Comparison of ENCODE assay signal across 8 cellular contexts in the genomic region with DNA sequence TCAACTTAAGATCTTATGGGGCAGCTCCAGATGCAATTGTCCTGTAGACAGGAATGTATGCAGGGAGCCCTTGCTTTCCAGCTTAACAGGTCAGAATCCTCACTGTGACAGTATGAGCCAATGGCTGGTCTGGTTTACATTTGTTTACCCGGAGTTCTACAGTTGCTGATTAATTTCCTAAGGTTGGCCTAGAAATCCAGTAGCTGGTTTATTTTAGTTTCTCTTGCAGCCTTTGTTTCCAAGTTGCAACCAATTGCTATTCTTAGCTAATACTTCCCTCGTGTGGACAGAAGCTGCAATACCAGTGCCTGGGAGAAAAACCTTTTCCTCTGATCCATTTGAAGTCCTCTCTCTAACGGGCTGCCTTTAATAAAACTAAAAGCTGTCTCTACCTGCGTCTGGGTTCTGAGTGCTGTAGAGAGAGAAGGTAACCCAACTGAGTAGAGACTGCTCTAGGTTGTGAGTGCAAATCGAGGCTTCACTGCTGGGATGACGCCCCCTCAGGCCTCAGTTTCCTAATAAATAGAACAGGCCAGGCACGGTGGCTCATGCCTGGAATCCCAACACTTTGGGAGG. TPM values are rescaled to one million over a fixed set of nuclear protein-coding genes. Genes with fewer than 3 reads are reported as not detected.
A peak's percentile ranks its signal among the peaks of the same experiment; 100 is the strongest.
DNase-seq lines count a peak whose midpoint lies in the region; TF ChIP-seq lines count a peak whose summit lies in the region.
"Had no signal": no experiment of that assay in that cellular context is flagged by ENCODE, and none has a peak within 500 bp of the region (broad histone marks: within the 10 kb centered on the region; RNA-seq: fewer than 3 reads in every experiment).

No MANE protein-coding gene starts in this region.

- peak; percentile 26 for DNase-seq in GDM1 (lab: John Stamatoyannopoulos, UW)
- DNase-seq in ascending aorta (ENCODE audit: low spot score in 2 of 2): no peak
- peak; percentile 75 for DNase-seq in hepatic stellate cell (ENCODE audit: low spot score)
- peak; percentile 20 for DNase-seq in skeletal muscle cell (ENCODE audit: low read depth)
- no peak for DNase-seq in immature natural killer cell

- no peak overlapping the region for H3K4me3 ChIP-seq in KMS-11 (IDR thresholded peaks at IDR 0.05; ENCODE audit: insufficient read depth, low read depth, low read length)
- no peak overlapping the region for H3K4me3 ChIP-seq in OCI-LY3 (ENCODE audit: low read length)
- H3K4me3 ChIP-seq in ascending aorta: no peak overlapping the region
- H3K4me3 ChIP-seq in skeletal muscle cell (ENCODE audit: low read depth, low read length): no peak overlapping the region

- H4K20me1 ChIP-seq in KMS-11 (ENCODE audit: insufficient read depth) (no peaks in the 10 kb centered on the region), OCI-LY3 (ENCODE audit: insufficient read depth, low read length) (no peaks in the 10 kb centered on the region)

- H3K36me3 ChIP-seq in KMS-11 (ENCODE audit: insufficient read depth) (no peaks in the 10 kb centered on the region), OCI-LY3 (replicated peaks; ENCODE audit: low read depth, low read length) (no peaks in the 10 kb centered on the region), ascending aorta (no peaks in the 10 kb centered on the region)

- TF ChIP-seq CTCF in KMS-11 (conservative IDR thresholded peaks at IDR 0.05; ENCODE audit: low read depth, low read length) (peak; percentile 83), OCI-LY3 (IDR thresholded peaks at IDR 0.05; ENCODE audit: low read depth, low read length) (peak; percentile 99), ascending aorta (IDR thresholded peaks at IDR 0.05) (peak; percentile 30 to 52 (median 35))

- H3K4me2 ChIP-seq in KMS-11 (peak overlapping the region; percentile 29; the same call in 1 of the 2 replicates), OCI-LY3 (ENCODE audit: low read length) (no peak overlapping the region)

- no peaks in the 10 kb centered on the region for H3K9me3 ChIP-seq in OCI-LY3 (ENCODE audit: insufficient read depth, low read length)
- no peaks in the 10 kb centered on the region for H3K9me3 ChIP-seq in ascending aorta

- H3K4me3 Mint-ChIP-seq in immature natural killer cell: no peak overlapping the region
- H3K4me3 Mint-ChIP-seq: stimulated activated naive CD8-positive, alpha-beta T cell treated with anti-CD3 and anti-CD28 coated beads, Interleukin-15, Interleukin-2, amounts not matched to agents 100 ng/mL and 50 ng/mL, for 24 hours had no signal

- H3K79me2 ChIP-seq in KMS-11 (ENCODE audit: insufficient read depth, low read depth) (no peaks in the 10 kb centered on the region), OCI-LY3 (ENCODE audit: low read length) (no peaks in the 10 kb centered on the region)

- H3K27ac ChIP-seq in KMS-11: no peak overlapping the region
- H3K27ac ChIP-seq in OCI-LY3 (ENCODE audit: low read length): no peak overlapping the region
- no peak overlapping the region for H3K27ac ChIP-seq in ascending aorta

- no peak overlapping the region for H3K27ac Mint-ChIP-seq in immature natural killer cell
- H3K27ac Mint-ChIP-seq: stimulated activated naive CD8-positive, alpha-beta T cell treated with anti-CD3 and anti-CD28 coated beads, Interleukin-15, Interleukin-2, amounts not matched to agents 100 ng/mL and 50 ng/mL, for 24 hours had no signal

- no peaks in the 10 kb centered on the region for H3K27me3 ChIP-seq in KMS-11 (ENCODE audit: insufficient read depth, low read depth)
- H3K27me3 ChIP-seq in OCI-LY3 (ENCODE audit: low read depth, low read length): peaks cover 8% of the 10 kb centered on the region; the same call in 1 of the 2 replicates
- no peaks in the 10 kb centered on the region for H3K27me3 ChIP-seq in ascending aorta

- H3K4me1 ChIP-seq in KMS-11 (ENCODE audit: low read depth, poor library complexity, severe bottlenecking): peaks cover 11% of the 10 kb centered on the region
- H3K4me1 ChIP-seq in OCI-LY3 (ENCODE audit: low read length): peaks cover 19% of the 10 kb centered on the region
- no peaks in the 10 kb centered on the region for H3K4me1 ChIP-seq in ascending aorta

- H3K9ac ChIP-seq in KMS-11: no peak overlapping the region
- no peak overlapping the region for H3K9ac ChIP-seq in OCI-LY3 (ENCODE audit: low read length)

- H3K27me3 Mint-ChIP-seq in immature natural killer cell (ENCODE audit: low read depth in 3 of 3): peaks cover 0 to 2% (median 0%) of the 10 kb centered on the region in 3 donors
- H3K27me3 Mint-ChIP-seq: stimulated activated naive CD8-positive, alpha-beta T cell treated with anti-CD3 and anti-CD28 coated beads, Interleukin-15, Interleukin-2, amounts not matched to agents 100 ng/mL and 50 ng/mL, for 24 hours had no signal

- peak overlapping the region; percentile 52 for H2AFZ ChIP-seq in KMS-11 (ENCODE audit: low read depth)
- H2AFZ ChIP-seq in OCI-LY3 (ENCODE audit: low read depth, low read length): no peak overlapping the region

- intact Hi-C loops in ascending aorta (cut with DNase I): no loop called here

- H3K9me3 Mint-ChIP-seq in immature natural killer cell: no peaks in the 10 kb centered on the region
- H3K9me3 Mint-ChIP-seq: stimulated activated naive CD8-positive, alpha-beta T cell treated with anti-CD3 and anti-CD28 coated beads, Interleukin-15, Interleukin-2, amounts not matched to agents 100 ng/mL and 50 ng/mL, for 24 hours had no signal

- H3K4me1 Mint-ChIP-seq in immature natural killer cell: no peaks in the 10 kb centered on the region

- no peaks in the 10 kb centered on the region for H3K36me3 Mint-ChIP-seq in immature natural killer cell

RNA-seq across cellular contexts. Expression of gene ZNF217, which starts 45.9 kb away (rescaled TPM):
- total RNA-seq in ascending aorta: 8.9 TPM
- 10 to 100 TPM in 2 of 3 donors, 1 to 10 TPM in 1; 10.0 to 33.5 (median 16.2) TPM for polyA plus RNA-seq in immature natural killer cell

Comparison
In these comparisons a context has a peak if more than half of its experiments do, and no peak if none do; other contexts are left out.
1. DNase-seq: peak in GDM1 (single experiment), hepatic stellate cell (single experiment) and skeletal muscle cell (single experiment); none in ascending aorta (0 of 2) and immature natural killer cell (0 of 3).
2. CTCF ChIP-seq: peak in every context shown above with its lines; median percentile 99 in OCI-LY3; 83 in KMS-11; 35 in ascending aorta.